12 cellular contexts compared by ENCODE assay signal in the genomic region with DNA sequence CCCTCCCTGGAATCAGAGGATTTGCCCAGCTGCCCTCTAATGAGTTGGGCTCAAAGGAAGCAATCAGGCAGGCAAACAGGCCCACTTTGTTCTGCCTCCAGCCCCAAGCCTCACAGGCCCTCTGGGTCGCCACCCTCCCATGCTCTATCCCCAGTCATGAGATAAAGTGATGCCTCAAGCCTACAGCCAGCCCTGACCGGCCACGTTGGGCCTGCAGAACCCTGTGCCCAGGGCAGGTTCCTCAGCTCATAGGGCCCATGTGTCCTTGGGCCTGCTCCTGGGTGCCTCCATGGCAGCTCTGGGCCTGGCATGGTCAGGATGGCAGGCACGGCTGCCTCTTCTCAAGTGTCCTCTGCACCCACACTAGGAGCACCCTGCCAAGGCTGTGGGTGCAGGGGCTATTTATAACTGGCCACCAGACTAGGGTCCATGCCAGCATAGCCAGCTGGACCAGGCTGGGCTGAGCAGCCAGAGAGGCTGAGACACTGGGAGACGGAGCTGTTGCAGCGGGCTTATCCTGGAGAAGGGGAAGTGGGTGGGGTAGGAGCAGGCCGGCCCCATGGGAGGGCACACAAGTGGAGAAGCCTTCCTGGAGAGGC. TPM values are rescaled to one million over a fixed set of nuclear protein-coding genes. Genes with fewer than 3 reads are reported as not detected.
DNase-seq lines count a peak whose midpoint lies in the region; ATAC-seq and TF ChIP-seq lines count a peak whose summit lies in the region.
"Had no signal": no experiment of that assay in that cellular context is flagged by ENCODE, and none has a peak within 500 bp of the region (broad histone marks: within the 10 kb centered on the region; RNA-seq: fewer than 3 reads in every experiment).

No MANE protein-coding gene starts in this region.

- H2BK5ac ChIP-seq in neuronal stem cell (ENCODE audit: low read length) = no peak overlapping the region

- H4K91ac ChIP-seq in neuronal stem cell (ENCODE audit: low read depth, low read length, poor library complexity) = no peak overlapping the region

- no peak for TF ChIP-seq POLR2A in esophagus squamous epithelium (IDR thresholded peaks at IDR 0.05)

- peak overlapping the region; percentile 6 for H2AK5ac ChIP-seq in neuronal stem cell (ENCODE audit: low read depth, low read length)

- H3K9ac ChIP-seq in neuronal stem cell (ENCODE audit: low read depth, low read length, poor library complexity) = no peak overlapping the region

- H3K23ac ChIP-seq in neuronal stem cell (ENCODE audit: low read depth, low read length, poor library complexity) = no peak overlapping the region

- H3K9me3 ChIP-seq in esophagus squamous epithelium (no peaks in the 10 kb centered on the region), neuronal stem cell (replicated peaks in 1 of 2; ENCODE audit: control insufficient read depth in 2 of 2, insufficient read depth in 1 of 2, low read depth in 1 of 2, low read length in 2 of 2) (no peaks in the 10 kb centered on the region), aorta (ENCODE audit: control insufficient read depth, low read length) (no peaks in the 10 kb centered on the region)

- intact Hi-C loops in esophagus squamous epithelium (cut with DNase I) (no loop called here), aorta (cut with DNase I) (no loop called here)

- no peaks in the 10 kb centered on the region for H3K27me3 ChIP-seq in esophagus squamous epithelium
- H3K27me3 ChIP-seq in neuronal stem cell (ENCODE audit: control insufficient read depth in 3 of 3, insufficient read depth in 3 of 3, low read depth in 1 of 3, low read length in 3 of 3) = no peaks in the 10 kb centered on the region
- no peaks in the 10 kb centered on the region for H3K27me3 ChIP-seq in aorta (ENCODE audit: control insufficient read depth in 1 of 2, insufficient read depth in 2 of 2, low read length in 1 of 2)

- DNase-seq in activated naive CD4-positive, alpha-beta T cell treated with Interleukin-2 at 50 U/mL for 16 hours = no peak
- DNase-seq in esophagus squamous epithelium (lab: John Stamatoyannopoulos, UW) = no peak
- DNase-seq in neuronal stem cell (ENCODE audit: low spot score) = no peak
- peak in 1 of 2 donors; percentile 88 for DNase-seq in aorta
- no peak for DNase-seq in NCI-H2029 treated with DMSO at 0.1 percent for 48 hours (lab: John Stamatoyannopoulos, UW)
- no peak for DNase-seq in central memory CD4-positive, alpha-beta T cell
- DNase-seq: activated T-cell treated with anti-CD3 and anti-CD28 coated beads for 4 hours, NCI-H1417 treated with DMSO at 0.1 percent for 48 hours, SHP77 treated with DMSO at 0.1 percent for 48 hours had no signal

- peaks cover 27 to 57% (median 41%) of the 10 kb centered on the region in 3 donors for H3K36me3 ChIP-seq in esophagus squamous epithelium
- H3K36me3 ChIP-seq in neuronal stem cell (replicated peaks in 1 of 2; ENCODE audit: control insufficient read depth in 2 of 2, insufficient read depth in 2 of 2, low read length in 2 of 2) = peaks cover 14 to 81% of the 10 kb centered on the region in 2 donors
- peaks cover 0 to 13% of the 10 kb centered on the region in 2 donors for H3K36me3 ChIP-seq in aorta (ENCODE audit: control insufficient read depth in 1 of 2, insufficient read depth in 2 of 2, low read length in 1 of 2)

- peak overlapping the region; percentile 12 for H3K27ac Mint-ChIP-seq in activated naive CD4-positive, alpha-beta T cell treated with anti-CD3 and anti-CD28 coated beads, Interleukin-2, amount 50 U/mL, for 24 hours

- H4K8ac ChIP-seq in neuronal stem cell (ENCODE audit: low read depth, low read length) = no peak overlapping the region

- H3K4me1 ChIP-seq in esophagus squamous epithelium (peaks cover 44 to 66% (median 56%) of the 10 kb centered on the region in 3 donors), neuronal stem cell (ENCODE audit: control insufficient read depth in 2 of 2, insufficient read depth in 1 of 2, low read depth in 1 of 2, low read length in 2 of 2) (peaks cover 3 to 21% of the 10 kb centered on the region in 2 donors), aorta (ENCODE audit: control insufficient read depth in 1 of 2, insufficient read depth in 2 of 2, low read length in 2 of 2) (peaks cover 0 to 6% of the 10 kb centered on the region in 2 donors)

- H3K27ac ChIP-seq in esophagus squamous epithelium (peak overlapping the region in 3 of 4 donors; percentile 24 to 99 (median 82)), neuronal stem cell (replicated peaks; ENCODE audit: low read length) (peak overlapping the region; percentile 57), aorta (ENCODE audit: low read depth in 1 of 2, low read length in 2 of 2) (peak overlapping the region in 1 of 2 donors; percentile 34)

- WGBS in esophagus squamous epithelium, 2 donors = 62 to 68% methylated on average over 5 of the region's 7 CpGs
- whole genome bisulfite sequencing in neuronal stem cell (ENCODE audit: extremely low coverage in 2 of 2, insufficient read length in 2 of 2, insufficient replicate concordance in 1 of 2), 2 donors = no CpG with 5 or more reads among the region's 7 CpGs
- WGBS in aorta, 2 donors = 4 to 12% methylated on average over 7 of the region's 7 CpGs

- H3K36me3 Mint-ChIP-seq in activated naive CD4-positive, alpha-beta T cell treated with anti-CD3 and anti-CD28 coated beads, Interleukin-2, amount 50 U/mL, for 24 hours = peaks cover 2% of the 10 kb centered on the region

- peaks cover 60% of the 10 kb centered on the region for H3K4me1 Mint-ChIP-seq in activated naive CD4-positive, alpha-beta T cell treated with anti-CD3 and anti-CD28 coated beads, Interleukin-2, amount 50 U/mL, for 24 hours

- H3K9me3 Mint-ChIP-seq in activated naive CD4-positive, alpha-beta T cell treated with anti-CD3 and anti-CD28 coated beads, Interleukin-2, amount 50 U/mL, for 24 hours = no peaks in the 10 kb centered on the region

- H3K4me3 Mint-ChIP-seq in activated naive CD4-positive, alpha-beta T cell treated with anti-CD3 and anti-CD28 coated beads, Interleukin-2, amount 50 U/mL, for 24 hours = no peak overlapping the region

- H3K4me3 ChIP-seq in esophagus squamous epithelium (no peak overlapping the region), neuronal stem cell (ENCODE audit: low read length in 2 of 2) (no peak overlapping the region), aorta (ENCODE audit: low read length in 2 of 2) (no peak overlapping the region)

- ATAC-seq in aorta (ENCODE audit: low FRiP score) = peak; percentile 72
- ATAC-seq in GM21515 (IDR thresholded peaks at IDR 0.05; ENCODE audit: unreplicated experiment) = no peak
- ATAC-seq: esophagus mucosa had no signal

- H3K4ac ChIP-seq in neuronal stem cell (ENCODE audit: low read length) = no peak overlapping the region

- peak overlapping the region; percentile 15 for H3K14ac ChIP-seq in neuronal stem cell (ENCODE audit: low read length)

- H3K18ac ChIP-seq in neuronal stem cell (ENCODE audit: low read length) = peak overlapping the region; percentile 73

- no peak overlapping the region for H3K4me2 ChIP-seq in neuronal stem cell (ENCODE audit: insufficient read depth, low read length, poor library complexity, severe bottlenecking)

- no peak overlapping the region for H2AFZ ChIP-seq in neuronal stem cell (ENCODE audit: low read length)

- H3K79me1 ChIP-seq in neuronal stem cell (ENCODE audit: low read depth, low read length) = peaks cover 2% of the 10 kb centered on the region

- H2BK15ac ChIP-seq in neuronal stem cell (ENCODE audit: low read length) = no peak overlapping the region

- H2BK120ac ChIP-seq in neuronal stem cell (ENCODE audit: low read depth, low read length) = no peak overlapping the region

- TF ChIP-seq CTCF in esophagus squamous epithelium (IDR thresholded peaks at IDR 0.05) = no peak

- H2BK12ac ChIP-seq in neuronal stem cell (ENCODE audit: low read length) = no peak overlapping the region

- H3K27me3 Mint-ChIP-seq in activated naive CD4-positive, alpha-beta T cell treated with anti-CD3 and anti-CD28 coated beads, Interleukin-2, amount 50 U/mL, for 24 hours = no peaks in the 10 kb centered on the region

RNA-seq across cellular contexts. Expression of a gene that starts 20.2 kb away (rescaled TPM):
- total RNA-seq in esophagus squamous epithelium (10 to 100 TPM; 19.8 to 37.2 (median 24.0) TPM), aorta (100 to 1,000 TPM; 144 to 192 TPM)
- polyA plus RNA-seq in neuronal stem cell (2013, experiment 1 of 2) = 26.3 TPM
- polyA plus RNA-seq in neuronal stem cell (2013, experiment 2 of 2) = 27.4 TPM
- 10 to 100 TPM; 17.0 to 93.4 TPM for polyA plus RNA-seq in aorta

RNA-seq across cellular contexts. Expression of a gene that starts 26.4 kb away (rescaled TPM):
- total RNA-seq in esophagus squamous epithelium (10 to 100 TPM; 18.9 to 35.4 (median 25.4) TPM), aorta (10 to 100 TPM; 35.7 to 51.3 TPM)
- polyA plus RNA-seq in neuronal stem cell (2013, experiment 1 of 2) = 12.5 TPM
- polyA plus RNA-seq in neuronal stem cell (2013, experiment 2 of 2) = 12.3 TPM
- 10 to 100 TPM; 19.7 to 33.6 TPM for polyA plus RNA-seq in aorta

RNA-seq across cellular contexts. Expression of a gene that starts 40.8 kb away (rescaled TPM):
- 10 to 100 TPM; 12.9 to 39.3 (median 22.5) TPM for total RNA-seq in esophagus squamous epithelium
- polyA plus RNA-seq in neuronal stem cell (2013, experiment 1 of 2) = 1.3 TPM
- polyA plus RNA-seq in neuronal stem cell (2013, experiment 2 of 2) = 1.1 TPM
- 100 to 1,000 TPM in 1 of 2 donors, 10 to 100 TPM in 1; 39.2 to 139 TPM for total RNA-seq in aorta
- 100 to 1,000 TPM in 1 of 2 donors, 1 to 10 TPM in 1; 3.1 to 149 TPM for polyA plus RNA-seq in aorta
